24 cellular contexts compared by ENCODE assay signal in genomic region chr20:25269833-25270170, GRCh38. TPM values are rescaled to one million over a fixed set of nuclear protein-coding genes. Genes with fewer than 3 reads are reported as not detected.
DNase-seq lines count a peak whose midpoint lies in the region; ATAC-seq, FAIRE-seq and TF ChIP-seq lines count a peak whose summit lies in the region.
"Had no signal": no experiment of that assay in that cellular context is flagged by ENCODE, and none has a peak within 500 bp of the region (broad histone marks: within the 10 kb centered on the region; RNA-seq: fewer than 3 reads in every experiment).

No MANE protein-coding gene starts in this region.

- peak; percentile 4 for DNase-seq in left ventricle myocardium inferior
- DNase-seq in Right ventricle myocardium inferior (ENCODE audit: missing footprints), result no peak
- DNase-seq in T-helper 17 cell, result no peak
- peak; percentile 49 for DNase-seq in kidney
- DNase-seq in type B pancreatic cell (ENCODE audit: extremely low spot score, unreplicated experiment), result peak; percentile 64
- DNase-seq: activated CD4-positive, alpha-beta memory T cell treated with anti-CD3 and anti-CD28 coated beads, Interleukin-2, amount 10 ng/mL, durations not matched to agents 7 days and 5 days; activated CD4-positive, alpha-beta T cell treated with anti-CD3 and anti-CD28 coated beads for 1 hour; activated naive CD4-positive, alpha-beta T cell; amniotic stem cell; brain microvascular endothelial cell; effector CD8-positive, alpha-beta T cell; Kasumi-1; NCI-H146; NCI-H446; NCI-H774; occipital lobe; RPMI8226; SK-N-SH had no signal

- H3K27ac Mint-ChIP-seq in T-helper 17 cell, result peak overlapping the region; percentile 78
- no peak overlapping the region for H3K27ac Mint-ChIP-seq in type B pancreatic cell
- H3K27ac Mint-ChIP-seq: activated CD4-positive, alpha-beta memory T cell treated with anti-CD3 and anti-CD28 coated beads, Interleukin-2, amount 10 ng/mL, durations not matched to agents 7 days and 5 days; T-helper 1 cell treated with Interleukin-12 subunit alpha and Interleukin-12 subunit beta and Interleukin-4 antibody, amounts not matched to agents 30 μg/mL and 1 μg/mL, for 36 hours had no signal

- H3K4me1 Mint-ChIP-seq in T-helper 17 cell (peaks cover 8% of the 10 kb centered on the region), type B pancreatic cell (ENCODE audit: unreplicated experiment) (no peaks in the 10 kb centered on the region)
- H3K4me1 Mint-ChIP-seq: activated CD4-positive, alpha-beta memory T cell treated with anti-CD3 and anti-CD28 coated beads, Interleukin-2, amount 10 ng/mL, durations not matched to agents 7 days and 5 days had no signal

- H3K36me3 Mint-ChIP-seq in T-helper 17 cell (ENCODE audit: low read depth), result peaks cover 3% of the 10 kb centered on the region
- H3K36me3 Mint-ChIP-seq in type B pancreatic cell, result peaks cover 11% of the 10 kb centered on the region

- H3K9ac ChIP-seq in kidney (ENCODE audit: low read length in 2 of 2), result no peak overlapping the region
- H3K9ac ChIP-seq: SK-N-SH had no signal

- H3K27me3 ChIP-seq in left ventricle myocardium inferior (ENCODE audit: low read depth), result no peaks in the 10 kb centered on the region
- H3K27me3 ChIP-seq: brain microvascular endothelial cell had no signal

- H3K36me3 ChIP-seq in left ventricle myocardium inferior, result peaks cover 71% of the 10 kb centered on the region
- H3K36me3 ChIP-seq in kidney (ENCODE audit: control insufficient read depth in 1 of 2, insufficient read depth in 2 of 2, low read length in 2 of 2), result peaks cover 7 to 18% of the 10 kb centered on the region in 2 donors

- no peak overlapping the region for H3K4me3 ChIP-seq in left ventricle myocardium inferior
- H3K4me3 ChIP-seq in kidney (ENCODE audit: low read length in 2 of 2), result no peak overlapping the region
- H3K4me3 ChIP-seq: GM12878, skin epidermis had no signal

- no peak overlapping the region for H3K27ac ChIP-seq in left ventricle myocardium inferior (replicated peaks)
- no peak overlapping the region for H3K27ac ChIP-seq in kidney (ENCODE audit: low read depth in 2 of 2, low read length in 2 of 2)
- H3K27ac ChIP-seq: brain microvascular endothelial cell, skin epidermis had no signal

- TF ChIP-seq CTCF in left ventricle myocardium inferior (IDR thresholded peaks at IDR 0.05; ENCODE audit: borderline replicate concordance) (no peak), kidney (IDR thresholded peaks at IDR 0.05; ENCODE audit: borderline replicate concordance, extremely low read depth, insufficient read depth) (no peak), type B pancreatic cell (conservative IDR thresholded peaks at IDR 0.05) (no peak)

- H3K4me3 Mint-ChIP-seq in T-helper 17 cell (peak overlapping the region; percentile 31), type B pancreatic cell (no peak overlapping the region)
- H3K4me3 Mint-ChIP-seq: activated CD4-positive, alpha-beta memory T cell treated with anti-CD3 and anti-CD28 coated beads, Interleukin-2, amount 10 ng/mL, durations not matched to agents 7 days and 5 days; T-helper 1 cell treated with Interleukin-12 subunit alpha and Interleukin-12 subunit beta and Interleukin-4 antibody, amounts not matched to agents 30 μg/mL and 1 μg/mL, for 36 hours had no signal

- H3K9me3 ChIP-seq in left ventricle myocardium inferior (replicated peaks), result no peaks in the 10 kb centered on the region
- no peaks in the 10 kb centered on the region for H3K9me3 ChIP-seq in T-helper 17 cell (ENCODE audit: control insufficient read depth, low read length, poor library complexity, severe bottlenecking)
- H3K9me3 ChIP-seq in kidney (ENCODE audit: control insufficient read depth in 1 of 2, low read length in 2 of 2), result no peaks in the 10 kb centered on the region
- H3K9me3 ChIP-seq: SK-N-SH had no signal

- peaks cover 60% of the 10 kb centered on the region for H3K4me1 ChIP-seq in left ventricle myocardium inferior
- no peaks in the 10 kb centered on the region for H3K4me1 ChIP-seq in kidney (ENCODE audit: control insufficient read depth in 1 of 2, insufficient read depth in 1 of 2, low read depth in 1 of 2, low read length in 2 of 2)

- intact Hi-C loops in left ventricle myocardium inferior (cut with micrococcal nuclease) (no loop called here), Right ventricle myocardium inferior (cut with DNase I) (no loop called here), kidney (cut with DNase I) (no loop called here)

- ATAC-seq in Right ventricle myocardium inferior (no peak), T-helper 17 cell (no peak), HG02938 (IDR thresholded peaks at IDR 0.05; ENCODE audit: unreplicated experiment) (no peak), GM18858 (IDR thresholded peaks at IDR 0.05; ENCODE audit: unreplicated experiment) (no peak), GM21786 (IDR thresholded peaks at IDR 0.05; ENCODE audit: unreplicated experiment) (no peak)
- ATAC-seq: GM12878 had no signal

- FAIRE-seq in kidney (lab: Jason Lieb, UNC), result no peak
- FAIRE-seq: GM12878 had no signal

- no peaks in the 10 kb centered on the region for H3K9me3 Mint-ChIP-seq in type B pancreatic cell
- H3K9me3 Mint-ChIP-seq: activated CD4-positive, alpha-beta memory T cell treated with anti-CD3 and anti-CD28 coated beads, Interleukin-2, amount 10 ng/mL, durations not matched to agents 7 days and 5 days; T-helper 1 cell treated with Interleukin-12 subunit alpha and Interleukin-12 subunit beta and Interleukin-4 antibody, amounts not matched to agents 30 μg/mL and 1 μg/mL, for 36 hours had no signal

- H3K27me3 Mint-ChIP-seq in T-helper 17 cell (no peaks in the 10 kb centered on the region), type B pancreatic cell (no peaks in the 10 kb centered on the region)
- H3K27me3 Mint-ChIP-seq: activated CD4-positive, alpha-beta memory T cell treated with anti-CD3 and anti-CD28 coated beads, Interleukin-2, amount 10 ng/mL, durations not matched to agents 7 days and 5 days had no signal

RNA-seq across cellular contexts. Expression of gene PYGB, which starts 21.9 kb away (rescaled TPM):
- total RNA-seq in left ventricle myocardium inferior (218 TPM), Right ventricle myocardium inferior (174 TPM), T-helper 17 cell (10 to 100 TPM; 28.6 to 53.1 TPM), kidney (176 TPM), type B pancreatic cell (ENCODE audit: low replicate concordance) (39.3 and 52.2 TPM in 2 replicates)
- 50.9 TPM for polyA plus RNA-seq in kidney (ENCODE audit: insufficient read depth, low read depth, low replicate concordance)

Comparison
In these comparisons a context has a peak if more than half of its experiments do, and no peak if none do; other contexts are left out.
1. DNase-seq: peak in left ventricle myocardium inferior (single experiment), kidney (single experiment) and type B pancreatic cell (single experiment); none in Right ventricle myocardium inferior (single experiment) and T-helper 17 cell (0 of 3).